ENCODE assay signal across 1 cellular context in genomic region chr5:502325-503079, GRCh38.
TF ChIP-seq lines count a peak whose summit lies in the region.

No MANE protein-coding gene starts in this region.

TF ChIP-seq in endothelial cell of umbilical vein, 7 proteins besides CTCF, POLR2A, EP300 and RAD21 (continued from another document):
- no peak for TF ChIP-seq FOS (IDR thresholded peaks at IDR 0.05; ENCODE audit: borderline replicate concordance, insufficient read depth, low read length)
